In genomic region chr6:69584536-69584912, GRCh38 we compare ENCODE assay signal across 1 cellular context.
TF ChIP-seq lines count a peak whose summit lies in the region.

No MANE protein-coding gene starts in this region.

TF ChIP-seq in GM12878, 131 proteins besides CTCF, POLR2A, EP300 and RAD21 (continued from another document):
- TF ChIP-seq ATF2 (IDR thresholded peaks at IDR 0.05; ENCODE audit: low read length): no peak
- TF ChIP-seq ELK1 (IDR thresholded peaks at IDR 0.05; ENCODE audit: low read depth, low read length): no peak
- no peak for TF ChIP-seq SMARCA5 (IDR thresholded peaks at IDR 0.05)
- TF ChIP-seq CHD2 (IDR thresholded peaks at IDR 0.05; ENCODE audit: borderline replicate concordance, low read depth, low read length): no peak
